Comparison of ENCODE assay signal across 31 cellular contexts in the genomic region with DNA sequence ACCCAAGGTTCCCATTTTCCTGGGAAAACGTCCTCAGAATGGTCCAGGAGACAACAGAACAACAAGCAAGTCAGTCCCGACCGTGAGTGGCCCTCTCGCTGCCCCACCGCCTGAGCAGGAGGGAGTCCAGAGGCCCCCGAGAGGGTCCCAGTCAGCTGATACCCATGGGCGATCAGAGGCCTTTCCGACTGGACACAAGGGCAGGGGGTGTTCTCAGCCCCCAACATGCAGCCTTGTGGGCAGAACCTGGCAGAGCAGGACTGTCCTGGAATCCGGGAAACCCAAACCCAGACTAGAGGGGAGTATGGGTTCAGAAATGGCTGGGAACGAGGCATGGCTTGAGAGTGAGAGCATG. TPM values are rescaled to one million over a fixed set of nuclear protein-coding genes. Genes with fewer than 3 reads are reported as not detected.
"Had no signal": no experiment of that assay in that cellular context is flagged by ENCODE, and none has a peak within 500 bp of the region (broad histone marks: within the 10 kb centered on the region; RNA-seq: fewer than 3 reads in every experiment).

No MANE protein-coding gene starts in this region.

- H3K27ac ChIP-seq: left ventricle myocardium inferior, neural progenitor cell, neutrophil, parathyroid adenoma, psoas muscle, right lobe of liver, stomach, testis, thyroid gland, transverse colon, upper lobe of left lung had no signal

- H3K36me3 ChIP-seq: left ventricle myocardium inferior, neural progenitor cell, neutrophil, right lobe of liver, stomach, thyroid gland, transverse colon, upper lobe of left lung had no signal

- H3K4me3 ChIP-seq: left ventricle myocardium inferior, lung, neural progenitor cell, psoas muscle, right lobe of liver, smooth muscle cell, stomach, testis, thyroid gland, transverse colon, upper lobe of left lung had no signal

- H3K4me1 ChIP-seq: left ventricle myocardium inferior, parathyroid adenoma, psoas muscle, right lobe of liver, stomach, testis, thyroid gland, transverse colon, upper lobe of left lung had no signal

- H3K27me3 ChIP-seq: neural progenitor cell, neutrophil, right lobe of liver, testis, thyroid gland, transverse colon, upper lobe of left lung had no signal

- DNase-seq: hippocampal formation; immature natural killer cell; left ventricle myocardium inferior; mesendoderm; naive B cell; natural killer cell; nephron progenitor cell; occipital lobe; psoas muscle; right lobe of liver; stimulated activated CD4-positive, alpha-beta T cell treated with anti-CD3 and anti-CD28 coated beads, Interleukin-1b, Interleukin-23, amount 100 ng/mL, for 48 hours; stimulated activated CD4-positive, alpha-beta T cell treated with anti-CD3 and anti-CD28 coated beads, Interleukin-2, amount 100 ng/mL, for 48 hours; stimulated activated CD4-positive, alpha-beta T cell treated with anti-CD3 and anti-CD28 coated beads, Interleukin-4, amount 100 ng/mL, for 4 hours; stimulated activated naive B cell treated with anti-CD40 and anti-IgM and Interleukin-4, amounts not matched to agents 10 μg/mL and 1 μg/mL and 100 μg/mL, for 72 hours; stimulated activated naive CD8-positive, alpha-beta T cell treated with anti-CD3 and anti-CD28 coated beads, Interleukin-15, Interleukin-2, amounts not matched to agents 100 U/mL and 50 U/mL, for 24 hours; stomach; testis; thyroid gland; transverse colon had no signal

- H3K9me3 ChIP-seq: left ventricle myocardium inferior, neutrophil, psoas muscle, right lobe of liver, stomach, testis, thyroid gland, transverse colon, upper lobe of left lung had no signal

RNA-seq across cellular contexts. Expression of gene SPATA31E1, which starts 4.5 kb away (rescaled TPM):
- total RNA-seq: kidney epithelial cell, left ventricle myocardium inferior, lower leg skin, lung, mononuclear cell, natural killer cell, occipital lobe, osteocyte, posterior vena cava, psoas muscle, right lobe of liver, skeletal muscle tissue, smooth muscle cell, stomach, transverse colon, upper lobe of left lung had no signal

RNA-seq across cellular contexts. Expression of gene SPATA31C1, which starts 30.6 kb away (rescaled TPM):
- total RNA-seq: kidney epithelial cell, left ventricle myocardium inferior, lower leg skin, lung, mononuclear cell, natural killer cell, occipital lobe, osteocyte, posterior vena cava, psoas muscle, right lobe of liver, skeletal muscle tissue, smooth muscle cell, stomach, thyroid gland, transverse colon, upper lobe of left lung had no signal
